3 cellular contexts compared by ENCODE assay signal in the genomic region with DNA sequence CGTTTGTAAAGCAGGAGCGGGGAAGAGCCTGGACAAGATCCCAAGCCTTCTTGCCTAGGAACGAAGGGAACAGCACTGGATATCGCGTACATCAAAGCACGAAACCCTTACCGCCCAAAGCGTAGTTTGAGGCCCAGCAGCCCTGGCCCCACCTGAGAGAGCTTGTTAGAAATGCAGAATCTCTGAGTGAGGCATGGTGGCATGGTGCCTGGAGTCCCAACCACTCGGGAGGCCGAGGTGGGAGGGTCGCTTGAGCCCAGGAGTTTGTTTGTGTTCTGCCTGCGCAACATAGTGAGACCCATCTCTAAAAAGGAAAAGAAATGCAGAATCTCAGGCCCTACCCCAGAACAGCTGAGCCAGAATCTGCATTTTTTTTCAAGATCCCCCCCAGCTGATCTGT.
"Had no signal": no experiment of that assay in that cellular context is flagged by ENCODE, and none has a peak within 500 bp of the region (broad histone marks: within the 10 kb centered on the region; RNA-seq: fewer than 3 reads in every experiment).

No MANE protein-coding gene starts in this region.

- DNase-seq: GDM1, GF-D8 had no signal

- H3K4me3 ChIP-seq: GM12878 had no signal
